In genomic region chr6:2021713-2022125, GRCh38 we compare ENCODE assay signal across 8 cellular contexts.
A peak's percentile ranks its signal among the peaks of the same experiment; 100 is the strongest.
DNase-seq lines count a peak whose midpoint lies in the region; ATAC-seq, FAIRE-seq and TF ChIP-seq lines count a peak whose summit lies in the region.

No MANE protein-coding gene starts in this region.

- no peak overlapping the region for H2BK15ac ChIP-seq in mesenchymal stem cell (ENCODE audit: low read depth, poor library complexity, severe bottlenecking)

- peak overlapping the region in 1 of 2 experiments; percentile 87 for H3K14ac ChIP-seq in mesenchymal stem cell (ENCODE audit: low read length in 2 of 2)

- H3K79me1 ChIP-seq in mesenchymal stem cell (replicated peaks; ENCODE audit: low read length, poor library complexity, severe bottlenecking) = peaks cover 3% of the 10 kb centered on the region

- peaks cover 6% of the 10 kb centered on the region for H3K4me1 ChIP-seq in mesenchymal stem cell (ENCODE audit: control insufficient read depth, insufficient read depth, low read depth, low read length)

- H3K23ac ChIP-seq in mesenchymal stem cell (ENCODE audit: low read length in 2 of 2) = no peak overlapping the region

- ATAC-seq in GM18868 (IDR thresholded peaks at IDR 0.05; ENCODE audit: unreplicated experiment) (no peak), HG02759 (IDR thresholded peaks at IDR 0.05; ENCODE audit: unreplicated experiment) (no peak)
- ATAC-seq in CD4-positive, alpha-beta T cell (ENCODE audit: poor library complexity) = no peak

- DNase-seq in BJ (ENCODE audit: low read depth) (peak; percentile 66), NCI-H1694 treated with DMSO at 0.1 percent for 48 hours (lab: John Stamatoyannopoulos, UW) (peak; percentile 79), astrocyte of the spinal cord (ENCODE audit: low read depth, low spot score) (peak; percentile 81), mesenchymal stem cell (peak; percentile 7), GM19239 (ENCODE audit: insufficient read length, low spot score) (no peak)
- DNase-seq in CD4-positive, alpha-beta T cell = no peak

- peaks cover 28% of the 10 kb centered on the region for H3K4me1 Mint-ChIP-seq in CD4-positive, alpha-beta T cell (ENCODE audit: low read depth)

- TF ChIP-seq CTCF in BJ (IDR thresholded peaks at IDR 0.05; ENCODE audit: insufficient read depth, low read depth, low read length) (no peak), astrocyte of the spinal cord (IDR thresholded peaks at IDR 0.05; ENCODE audit: low read depth, low read length) (no peak)
- TF ChIP-seq CTCF in CD4-positive, alpha-beta T cell (IDR thresholded peaks at IDR 0.05) = no peak

- in situ Hi-C loops in astrocyte of the spinal cord (cut with HindIII; ENCODE audit: low sequenced_read_pairs) = no loop called here

- H3K36me3 ChIP-seq in BJ (ENCODE audit: control insufficient read depth, insufficient read depth, low read length) (no peaks in the 10 kb centered on the region), mesenchymal stem cell (ENCODE audit: control insufficient read depth in 1 of 2, insufficient read depth in 2 of 2, low read depth in 1 of 2, low read length in 2 of 2) (no peaks in the 10 kb centered on the region)

- H3K18ac ChIP-seq in mesenchymal stem cell (ENCODE audit: low read depth in 1 of 2, low read length in 2 of 2) = no peak overlapping the region

- POLR2A ChIA-PET in BJ (lab: Charles Lee) = no interaction called here
- POLR2A ChIA-PET in CD4-positive, alpha-beta T cell (lab: Charles Lee) = no interaction called here

- WGBS in mesenchymal stem cell = 84% methylated on average over 2 of the region's 4 CpGs

- no peaks in the 10 kb centered on the region for H3K9me3 ChIP-seq in mesenchymal stem cell (ENCODE audit: control insufficient read depth, low read length)
- H3K9me3 ChIP-seq in CD4-positive, alpha-beta T cell (ENCODE audit: control insufficient read depth, low read length) = no peaks in the 10 kb centered on the region

- no peak overlapping the region for H2BK120ac ChIP-seq in mesenchymal stem cell (ENCODE audit: low read depth, low read length)

- no peak overlapping the region for H2BK5ac ChIP-seq in mesenchymal stem cell (ENCODE audit: low read depth, low read length, poor library complexity, severe bottlenecking)

- CTCF ChIA-PET in BJ (lab: Yijun Ruan, JAX) = interaction anchor here (1.1 kb wide), 1 partner anchor 61 kb away, joined by 3 read pairs; no protein-coding TSS in a partner anchor
- CTCF ChIA-PET in CD4-positive, alpha-beta T cell (lab: Charles Lee) = no interaction called here

- no peak overlapping the region for H3K27ac Mint-ChIP-seq in CD4-positive, alpha-beta T cell

- no peaks in the 10 kb centered on the region for H3K9me3 Mint-ChIP-seq in CD4-positive, alpha-beta T cell

- no peaks in the 10 kb centered on the region for H3K36me3 Mint-ChIP-seq in CD4-positive, alpha-beta T cell (ENCODE audit: low read depth)

- H3K4me3 Mint-ChIP-seq in CD4-positive, alpha-beta T cell = no peak overlapping the region

- FAIRE-seq in GM19239 (lab: Jason Lieb, UNC) = no peak

- no peak overlapping the region for H4K91ac ChIP-seq in mesenchymal stem cell (ENCODE audit: low read length)

- no peak overlapping the region for H2AK5ac ChIP-seq in mesenchymal stem cell (ENCODE audit: low read length, severe bottlenecking)

- no peaks in the 10 kb centered on the region for H3K27me3 ChIP-seq in BJ (ENCODE audit: control insufficient read depth, insufficient read depth, low read length)
- H3K27me3 ChIP-seq in mesenchymal stem cell (ENCODE audit: control insufficient read depth in 1 of 2, insufficient read depth in 1 of 2, low read length in 2 of 2) = no peaks in the 10 kb centered on the region
- no peaks in the 10 kb centered on the region for H3K27me3 ChIP-seq in CD4-positive, alpha-beta T cell (ENCODE audit: control insufficient read depth, insufficient read depth, low read length)

- H2AFZ ChIP-seq in mesenchymal stem cell (ENCODE audit: low read depth, low read length) = no peak overlapping the region

- H3K27ac ChIP-seq in mesenchymal stem cell (ENCODE audit: low read length, poor library complexity, severe bottlenecking) = no peak overlapping the region
- H3K27ac ChIP-seq in CD4-positive, alpha-beta T cell (ENCODE audit: low read depth, low read length) = no peak overlapping the region

- no peak overlapping the region for H4K8ac ChIP-seq in mesenchymal stem cell (ENCODE audit: low read length)

- H3K4me3 ChIP-seq in BJ (ENCODE audit: low read depth, low read length) (no peak overlapping the region), astrocyte of the spinal cord (ENCODE audit: low read depth, low read length) (no peak overlapping the region), mesenchymal stem cell (ENCODE audit: insufficient read depth in 1 of 2, low read depth in 1 of 2, low read length in 2 of 2) (no peak overlapping the region)

- no peak overlapping the region for H3K9ac ChIP-seq in mesenchymal stem cell (ENCODE audit: low read length)

- no peak overlapping the region for H3K4ac ChIP-seq in mesenchymal stem cell (ENCODE audit: low read depth in 1 of 2, low read length in 2 of 2)

- intact Hi-C loops in CD4-positive, alpha-beta T cell (cut with DNase I, micrococcal nuclease) = no loop called here

- no peak overlapping the region for H2BK12ac ChIP-seq in mesenchymal stem cell (ENCODE audit: low read length in 2 of 2)

- H3K27me3 Mint-ChIP-seq in CD4-positive, alpha-beta T cell = no peaks in the 10 kb centered on the region

- H3K4me2 ChIP-seq in mesenchymal stem cell (ENCODE audit: low read length, poor library complexity, severe bottlenecking) = no peak overlapping the region

Comparison
In these comparisons a context has a peak if more than half of its experiments do, and no peak if none do; other contexts are left out.
1. DNase-seq: peak in BJ (single experiment), NCI-H1694 treated with DMSO at 0.1 percent for 48 hours (single experiment), astrocyte of the spinal cord (single experiment) and mesenchymal stem cell (single experiment); none in GM19239 (single experiment) and CD4-positive, alpha-beta T cell (0 of 10).